ENCODE assay signal across 7 cellular contexts in the genomic region with DNA sequence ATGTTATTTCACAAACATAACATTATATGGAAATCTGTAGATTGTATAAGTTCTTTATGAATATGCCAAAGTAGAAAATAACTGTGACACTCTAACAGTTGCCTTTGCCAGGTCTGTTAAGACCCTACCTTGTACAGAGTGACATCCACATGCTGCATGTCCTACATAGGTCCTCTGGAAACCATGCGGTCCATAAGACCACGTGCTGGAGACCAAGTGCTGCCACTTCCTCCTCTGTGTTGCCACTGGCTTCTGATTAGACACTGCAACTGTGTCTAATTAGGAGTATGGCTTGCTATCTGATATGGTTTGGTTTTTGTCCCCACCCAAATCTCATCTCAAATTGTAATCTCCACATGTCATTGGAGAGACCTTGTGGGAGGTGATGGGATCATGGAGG.
"Had no signal": no experiment of that assay in that cellular context is flagged by ENCODE, and none has a peak within 500 bp of the region (broad histone marks: within the 10 kb centered on the region; RNA-seq: fewer than 3 reads in every experiment).

No MANE protein-coding gene starts in this region.

- H3K9ac ChIP-seq: KMS-11 had no signal

- FAIRE-seq: HTR-8/SVneo, K562 had no signal

- ATAC-seq: K562 had no signal

- H3K27ac ChIP-seq: HL-60, KMS-11 had no signal

- H3K4me2 ChIP-seq: KMS-11 had no signal

- H3K4me3 ChIP-seq: K562 had no signal

- DNase-seq: IMR-90, KBM-7, KG1 had no signal
